ENCODE assay signal across 15 cellular contexts in genomic region chr6:43853066-43853650, GRCh38.
"Had no signal": no experiment of that assay in that cellular context is flagged by ENCODE, and none has a peak within 500 bp of the region (broad histone marks: within the 10 kb centered on the region; RNA-seq: fewer than 3 reads in every experiment).

No MANE protein-coding gene starts in this region.

- H3K27me3 ChIP-seq: breast epithelium, pancreas, uterus had no signal

- H3K9me3 ChIP-seq: breast epithelium, pancreas, uterus had no signal

- H3K4me1 Mint-ChIP-seq: activated T-helper 17 cell treated with anti-CD3 and anti-CD28 coated beads, Interleukin-2, amount 50 U/mL, for 72 hours; memory B cell had no signal

- H3K36me3 Mint-ChIP-seq: memory B cell; naive thymus-derived CD8-positive, alpha-beta T cell; stimulated activated memory B cell treated with anti-CD40 and anti-IgM and Interleukin-4, amounts not matched to agents 10 μg/mL and 1 μg/mL and 100 μg/mL, for 72 hours had no signal

- H3K27ac Mint-ChIP-seq: activated T-helper 17 cell treated with anti-CD3 and anti-CD28 coated beads, Interleukin-2, amount 50 U/mL, for 72 hours; memory B cell; naive thymus-derived CD8-positive, alpha-beta T cell; stimulated activated memory B cell treated with anti-CD40 and anti-IgM and Interleukin-4, amounts not matched to agents 10 μg/mL and 1 μg/mL and 100 μg/mL, for 72 hours had no signal

- H3K4me1 ChIP-seq: breast epithelium, pancreas, uterus had no signal

- H3K4me3 ChIP-seq: breast epithelium, pancreas, uterus had no signal

- H3K9me3 Mint-ChIP-seq: activated T-helper 17 cell treated with anti-CD3 and anti-CD28 coated beads, Interleukin-2, amount 50 U/mL, for 72 hours; memory B cell; naive thymus-derived CD8-positive, alpha-beta T cell; stimulated activated memory B cell treated with anti-CD40 and anti-IgM and Interleukin-4, amounts not matched to agents 10 μg/mL and 1 μg/mL and 100 μg/mL, for 72 hours had no signal

- DNase-seq: activated CD4-positive, alpha-beta T cell treated with anti-CD3 and anti-CD28 coated beads, Interleukin-2, amount 50 U/mL, for 4 hours; activated CD4-positive, CD25-positive, alpha-beta regulatory T cell treated with anti-CD3 and anti-CD28 coated beads, Interleukin-2, amount 50 U/mL, for 72 hours; activated naive CD4-positive, alpha-beta T cell treated with Interleukin-2 at 50 U/mL for 16 hours; activated T-cell treated with anti-CD3 and anti-CD28 coated beads for 4 hours; aorta; erythroblast; left colon; naive thymus-derived CD8-positive, alpha-beta T cell; pancreas; stimulated activated CD4-positive, alpha-beta T cell treated with anti-CD3 and anti-CD28 coated beads, Interleukin-2, amount 100 ng/mL, for 48 hours; uterus had no signal

- H3K4me3 Mint-ChIP-seq: activated T-helper 17 cell treated with anti-CD3 and anti-CD28 coated beads, Interleukin-2, amount 50 U/mL, for 72 hours; memory B cell; naive thymus-derived CD8-positive, alpha-beta T cell; stimulated activated memory B cell treated with anti-CD40 and anti-IgM and Interleukin-4, amounts not matched to agents 10 μg/mL and 1 μg/mL and 100 μg/mL, for 72 hours had no signal

- ATAC-seq: activated T-helper 17 cell treated with anti-CD3 and anti-CD28 coated beads, Interleukin-2, amount 50 U/mL, for 72 hours; left colon; naive thymus-derived CD8-positive, alpha-beta T cell; pancreas; stimulated activated memory B cell treated with anti-CD40 and anti-IgM and Interleukin-4, amounts not matched to agents 10 μg/mL and 1 μg/mL and 100 μg/mL, for 72 hours had no signal

- H3K36me3 ChIP-seq: breast epithelium, pancreas, uterus had no signal

- H3K27ac ChIP-seq: breast epithelium, pancreas, uterus had no signal

- H3K27me3 Mint-ChIP-seq: activated T-helper 17 cell treated with anti-CD3 and anti-CD28 coated beads, Interleukin-2, amount 50 U/mL, for 72 hours had no signal
